Comparison of ENCODE assay signal across 14 cellular contexts in genomic region chr13:26061947-26062346, GRCh38. TPM values are rescaled to one million over a fixed set of nuclear protein-coding genes. Genes with fewer than 3 reads are reported as not detected.
A peak's percentile ranks its signal among the peaks of the same experiment; 100 is the strongest.
DNase-seq lines count a peak whose midpoint lies in the region; ATAC-seq and TF ChIP-seq lines count a peak whose summit lies in the region.
"Had no signal": no experiment of that assay in that cellular context is flagged by ENCODE, and none has a peak within 500 bp of the region (broad histone marks: within the 10 kb centered on the region; RNA-seq: fewer than 3 reads in every experiment).

No MANE protein-coding gene starts in this region.

- in situ Hi-C loops in GM13977 (cut with MboI; ENCODE audit: low pct_unique_long_range_greater_than_20kb, low sequenced_read_pairs, unreplicated experiment): loop anchor here (10.0 kb wide), 1 partner anchor 487 kb away; no protein-coding TSS in a partner anchor

- no peaks in the 10 kb centered on the region for H3K9me3 ChIP-seq in RWPE2 (ENCODE audit: severe bottlenecking)
- H3K9me3 ChIP-seq: Caco-2, suprapubic skin had no signal

- no peaks in the 10 kb centered on the region for H3K27me3 ChIP-seq in RWPE2 (ENCODE audit: insufficient read depth, poor library complexity, severe bottlenecking)

- peak; percentile 79 for ATAC-seq in RWPE2 (ENCODE audit: low read depth)
- no peak for ATAC-seq in HG02610 (IDR thresholded peaks at IDR 0.05; ENCODE audit: unreplicated experiment)
- ATAC-seq: naive thymus-derived CD4-positive, alpha-beta T cell had no signal

- H3K27ac ChIP-seq in RWPE2 (ENCODE audit: poor library complexity, severe bottlenecking): no peak overlapping the region
- H3K27ac ChIP-seq: suprapubic skin had no signal

- DNase-seq in ELR (ENCODE audit: low read depth) (peak; percentile 67), RWPE2 (ENCODE audit: low spot score) (no peak), fibroblast of mammary gland (ENCODE audit: low read depth) (peak; percentile 33), pulmonary artery endothelial cell (ENCODE audit: low read depth, low spot score) (peak; percentile 5), germinal center (ENCODE audit: low spot score) (no peak), GM13977 (ENCODE audit: low spot score) (no peak)
- no peak for DNase-seq in central memory CD4-positive, alpha-beta T cell
- DNase-seq: activated T-cell treated with anti-CD3 and anti-CD28 coated beads, Interleukin-2, amount 50 U/mL, for 24 hours; Caco-2; cerebellar nuclear complex; NCI-H146 had no signal

- TF ChIP-seq CTCF in RWPE2 (IDR thresholded peaks at IDR 0.05; ENCODE audit: poor library complexity, severe bottlenecking): no peak
- TF ChIP-seq CTCF in fibroblast of mammary gland (conservative IDR thresholded peaks at IDR 0.05; ENCODE audit: control insufficient read depth, insufficient read depth, low read depth, low read length): no peak
- no peak for TF ChIP-seq CTCF in GM13977 (IDR thresholded peaks at IDR 0.05; ENCODE audit: extremely low read depth, insufficient read depth, missing control alignments)

- H3K4me1 ChIP-seq in RWPE2 (ENCODE audit: insufficient read depth, poor library complexity, severe bottlenecking): no peaks in the 10 kb centered on the region
- H3K4me1 ChIP-seq: Caco-2, suprapubic skin had no signal

- H3K4me3 ChIP-seq in RWPE2 (ENCODE audit: severe bottlenecking) (no peak overlapping the region), fibroblast of mammary gland (ENCODE audit: control insufficient read depth, low read depth, low read length) (no peak overlapping the region)
- H3K4me3 ChIP-seq: suprapubic skin had no signal

- H3K36me3 ChIP-seq in RWPE2 (ENCODE audit: low read depth): no peaks in the 10 kb centered on the region
- H3K36me3 ChIP-seq: suprapubic skin had no signal

RNA-seq across cellular contexts. Expression of gene SHISA2, which starts 10.1 kb away (rescaled TPM):
- total RNA-seq in pulmonary artery endothelial cell: 4.3 and 15.1 TPM in 2 replicates
- total RNA-seq: Caco-2 had no signal

Comparison
In these comparisons a context has a peak if more than half of its experiments do, and no peak if none do; other contexts are left out.
1. DNase-seq: peak in ELR (single experiment), fibroblast of mammary gland (single experiment) and pulmonary artery endothelial cell (single experiment); none in RWPE2 (single experiment), germinal center (single experiment), GM13977 (single experiment) and central memory CD4-positive, alpha-beta T cell (single experiment).